16 cellular contexts compared by ENCODE assay signal in the genomic region with DNA sequence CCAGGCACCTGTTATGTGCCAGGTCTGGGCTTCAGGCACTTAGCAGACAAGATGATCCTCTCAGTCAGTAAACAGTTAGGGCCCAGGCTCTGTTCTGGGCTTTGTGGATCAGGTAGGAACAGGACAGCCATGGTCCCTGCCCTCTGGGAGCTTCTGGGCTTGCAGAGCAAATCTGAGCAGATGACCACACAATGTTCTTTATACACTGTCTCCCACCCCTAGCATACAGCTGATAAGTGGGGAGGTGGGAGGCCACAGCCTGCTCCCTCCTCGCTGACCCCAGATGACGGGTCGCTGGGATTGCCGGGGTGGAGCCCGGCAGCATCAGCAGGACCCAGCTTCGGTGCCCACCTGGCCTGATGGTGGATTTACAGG. TPM values are rescaled to one million over a fixed set of nuclear protein-coding genes. Genes with fewer than 3 reads are reported as not detected.
DNase-seq lines count a peak whose midpoint lies in the region; ATAC-seq and TF ChIP-seq lines count a peak whose summit lies in the region.
"Had no signal": no experiment of that assay in that cellular context is flagged by ENCODE, and none has a peak within 500 bp of the region (broad histone marks: within the 10 kb centered on the region; RNA-seq: fewer than 3 reads in every experiment).

No MANE protein-coding gene starts in this region.

- 77 to 81% methylated on average over 6 of the region's 6 CpGs for WGBS in lung, 2 donors
- 0% methylated on average over 1 of the region's 6 CpGs for WGBS in suprapubic skin
- 81% methylated on average over 6 of the region's 6 CpGs for WGBS in hepatocyte (ENCODE audit: low lambda C conversion rate, missing lambda C conversion rate)

- no peak overlapping the region for H3K27ac Mint-ChIP-seq in T-cell
- H3K27ac Mint-ChIP-seq: activated naive CD4-positive, alpha-beta T cell treated with anti-CD3 and anti-CD28 coated beads, Interleukin-2, amount 50 U/mL, for 24 hours; progenitor cell of endocrine pancreas; T-helper 17 cell had no signal

- H3K27me3 ChIP-seq in HL-60 (ENCODE audit: insufficient read depth, poor library complexity, severe bottlenecking) (no peaks in the 10 kb centered on the region), brain microvascular endothelial cell (replicated peaks) (no peaks in the 10 kb centered on the region), lung (ENCODE audit: control insufficient read depth, insufficient read depth) (no peaks in the 10 kb centered on the region), suprapubic skin (peaks cover 4% of the 10 kb centered on the region), hepatocyte (no peaks in the 10 kb centered on the region)
- H3K27me3 ChIP-seq: breast epithelium, MG63 had no signal

- no peaks in the 10 kb centered on the region for H3K79me2 ChIP-seq in hepatocyte

- TF ChIP-seq CTCF in HL-60 (IDR thresholded peaks at IDR 0.05; ENCODE audit: insufficient read depth, low read length) (no peak), brain microvascular endothelial cell (IDR thresholded peaks at IDR 0.05; ENCODE audit: low read depth, low read length, missing control alignments) (no peak), lung (IDR thresholded peaks at IDR 0.05; ENCODE audit: control extremely low read depth, extremely low read depth) (no peak), suprapubic skin (IDR thresholded peaks at IDR 0.05) (no peak), hepatocyte (IDR thresholded peaks at IDR 0.05; ENCODE audit: poor library complexity) (no peak)

- peak overlapping the region; percentile 71 for H3K27ac ChIP-seq in HL-60 (replicated peaks)
- peak overlapping the region; percentile 15 for H3K27ac ChIP-seq in brain microvascular endothelial cell
- H3K27ac ChIP-seq in lung (ENCODE audit: low read depth in 1 of 2, low read length in 1 of 2) = peak overlapping the region; percentile 52 to 80
- H3K27ac ChIP-seq in suprapubic skin = peak overlapping the region; percentile 34
- H3K27ac ChIP-seq in hepatocyte = no peak overlapping the region

- H3K9me3 ChIP-seq in lung (ENCODE audit: control insufficient read depth in 2 of 2, insufficient read depth in 1 of 2, low read length in 1 of 2) (no peaks in the 10 kb centered on the region), suprapubic skin (no peaks in the 10 kb centered on the region), hepatocyte (ENCODE audit: low read depth) (no peaks in the 10 kb centered on the region)
- H3K9me3 ChIP-seq: BE2C, breast epithelium, MG63 had no signal

- H3K4me1 ChIP-seq in lung (ENCODE audit: control insufficient read depth in 2 of 2, insufficient read depth in 2 of 2, low read length in 2 of 2) = peaks cover 0 to 23% of the 10 kb centered on the region in 2 donors
- H3K4me1 ChIP-seq in suprapubic skin = peaks cover 14% of the 10 kb centered on the region
- H3K4me1 ChIP-seq in hepatocyte (ENCODE audit: insufficient read depth) = no peaks in the 10 kb centered on the region
- H3K4me1 ChIP-seq: BE2C, breast epithelium had no signal

- POLR2A ChIA-PET in T-cell (lab: Charles Lee) = interaction anchor here in 1 of 2 donors (0.5 kb wide), 1 partner anchor 17 kb away, joined by 3 read pairs; no protein-coding TSS in a partner anchor

- H3K27me3 Mint-ChIP-seq in T-cell = no peaks in the 10 kb centered on the region

- H3K9me3 Mint-ChIP-seq in T-cell = no peaks in the 10 kb centered on the region
- H3K9me3 Mint-ChIP-seq: activated naive CD4-positive, alpha-beta T cell treated with anti-CD3 and anti-CD28 coated beads, Interleukin-2, amount 50 U/mL, for 24 hours had no signal

- no peaks in the 10 kb centered on the region for H3K9me2 ChIP-seq in hepatocyte (replicated peaks; ENCODE audit: insufficient read depth)

- no peak overlapping the region for H3K4me2 ChIP-seq in hepatocyte

- no peak for DNase-seq in HL-60 (ENCODE audit: low read depth in 1 of 2, low spot score in 1 of 2)
- no peak for DNase-seq in brain microvascular endothelial cell
- no peak for DNase-seq in lung (ENCODE audit: low spot score)
- no peak for DNase-seq in suprapubic skin (ENCODE audit: low spot score in 2 of 2)
- no peak for DNase-seq in hepatocyte (ENCODE audit: low spot score)
- no peak for DNase-seq in T-cell
- no peak for DNase-seq in SKM-1 treated with dmso at 0.1 percent for 144 hours (lab: John Stamatoyannopoulos, UW; ENCODE audit: unreplicated experiment)
- DNase-seq: activated CD4-positive, alpha-beta T cell treated with anti-CD3 and anti-CD28 coated beads for 1 hour; BE2C; MG63; NCI-H2081; NCI-H748 treated with DMSO at 0.1 percent for 48 hours; T-helper 17 cell had no signal

- TF ChIP-seq EP300 in suprapubic skin (IDR thresholded peaks at IDR 0.05) = no peak

- in situ Hi-C loops in brain microvascular endothelial cell (cut with HindIII; ENCODE audit: low pct_ligation_motif_present, low sequenced_read_pairs) = no loop called here

- H4K20me1 ChIP-seq in hepatocyte (ENCODE audit: insufficient read depth, poor library complexity, severe bottlenecking) = no peaks in the 10 kb centered on the region

- CTCF ChIA-PET in T-cell (lab: Charles Lee) = no interaction called here

- H3K36me3 Mint-ChIP-seq in T-cell = no peaks in the 10 kb centered on the region
- H3K36me3 Mint-ChIP-seq: activated naive CD4-positive, alpha-beta T cell treated with anti-CD3 and anti-CD28 coated beads, Interleukin-2, amount 50 U/mL, for 24 hours had no signal

- H3K36me3 ChIP-seq in brain microvascular endothelial cell (replicated peaks) (no peaks in the 10 kb centered on the region), lung (ENCODE audit: control insufficient read depth in 2 of 2, insufficient read depth in 2 of 2, low read length in 2 of 2) (no peaks in the 10 kb centered on the region), suprapubic skin (no peaks in the 10 kb centered on the region), hepatocyte (replicated peaks; ENCODE audit: insufficient read depth, low read depth) (no peaks in the 10 kb centered on the region)
- H3K36me3 ChIP-seq: BE2C, breast epithelium, MG63 had no signal

- ATAC-seq in lung (ENCODE audit: insufficient read depth, low FRiP score) = no peak
- no peak for ATAC-seq in T-cell (replicated peaks in 1 of 4)
- ATAC-seq: T-helper 17 cell had no signal

- no peak overlapping the region for H2AFZ ChIP-seq in hepatocyte

- peaks cover 18 to 22% (median 18%) of the 10 kb centered on the region in 3 donors for H3K4me1 Mint-ChIP-seq in T-cell

- H3K4me3 ChIP-seq in HL-60 (replicated peaks; ENCODE audit: insufficient read depth, low read length) (no peak overlapping the region), brain microvascular endothelial cell (ENCODE audit: low read depth, low read length) (no peak overlapping the region), lung (no peak overlapping the region), suprapubic skin (no peak overlapping the region), hepatocyte (no peak overlapping the region)
- H3K4me3 ChIP-seq: MG63 had no signal

- no peak overlapping the region for H3K4me3 Mint-ChIP-seq in T-cell
- H3K4me3 Mint-ChIP-seq: activated naive CD4-positive, alpha-beta T cell treated with anti-CD3 and anti-CD28 coated beads, Interleukin-2, amount 50 U/mL, for 24 hours; T-helper 17 cell had no signal

- no peak for TF ChIP-seq POLR2A in suprapubic skin (IDR thresholded peaks at IDR 0.05)

RNA-seq across cellular contexts. Expression of a gene that starts 53.1 kb away (rescaled TPM):
- total RNA-seq in lung = 10 to 100 TPM; 28.1 to 55.5 TPM
- 10 to 100 TPM; 19.3 to 52.4 TPM for polyA plus RNA-seq in lung
- total RNA-seq in suprapubic skin = 10 to 100 TPM in 2 of 4 donors, 1 to 10 TPM in 2; 2.1 to 10.4 (median 7.2) TPM
- 4.2 and 4.7 TPM in 2 replicates for total RNA-seq in hepatocyte
- polyA plus RNA-seq in hepatocyte = 8.6 and 11.8 TPM in 2 replicates
- total RNA-seq in T-cell = 100 to 1,000 TPM in 2 of 5 donors, 10 to 100 TPM in 3; 89.9 to 107 (median 97.0) TPM
